Comparison of ENCODE assay signal across 18 cellular contexts in the genomic region with DNA sequence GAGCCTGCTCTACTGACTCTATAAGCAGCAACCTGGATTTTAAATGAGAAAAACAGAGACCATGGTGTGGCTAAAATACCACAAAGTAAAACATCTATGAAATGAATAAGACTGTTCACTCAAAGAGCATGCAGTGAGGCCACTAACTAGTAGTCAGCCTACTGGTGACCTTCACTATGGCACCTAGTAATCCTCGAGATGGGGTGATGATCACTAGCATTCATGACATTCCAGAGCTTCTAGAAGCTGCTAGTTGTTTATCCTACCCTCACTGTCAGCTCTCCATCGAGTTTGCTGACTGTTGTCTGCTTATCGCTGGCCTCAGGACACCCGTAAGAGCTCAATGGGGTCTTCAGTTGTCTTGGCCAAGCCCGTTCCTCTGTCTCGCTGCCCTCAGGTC. TPM values are rescaled to one million over a fixed set of nuclear protein-coding genes. Genes with fewer than 3 reads are reported as not detected.
"Had no signal": no experiment of that assay in that cellular context is flagged by ENCODE, and none has a peak within 500 bp of the region (broad histone marks: within the 10 kb centered on the region; RNA-seq: fewer than 3 reads in every experiment).

No MANE protein-coding gene starts in this region.

- ATAC-seq: esophagus mucosa; natural killer cell; sciatic nerve; stimulated activated naive B cell treated with anti-CD40 and anti-IgM and Interleukin-4, amounts not matched to agents 10 μg/mL and 1 μg/mL and 100 μg/mL, for 72 hours; stimulated activated naive CD8-positive, alpha-beta T cell treated with anti-CD3 and anti-CD28 coated beads, Interleukin-15, amount 100 ng/mL, for 72 hours; upper lobe of right lung had no signal

- H3K4me1 ChIP-seq: colonic mucosa, testis, tibial nerve, upper lobe of right lung had no signal

- H3K36me3 Mint-ChIP-seq: natural killer cell; stimulated activated naive B cell treated with anti-CD40 and anti-IgM and Interleukin-4, amounts not matched to agents 10 μg/mL and 1 μg/mL and 100 μg/mL, for 72 hours had no signal

- DNase-seq: colonic mucosa; dermis blood vessel endothelial cell; effector CD4-positive, alpha-beta T cell; heart right ventricle; kidney glomerular epithelial cell; mammary epithelial cell; natural killer cell; stimulated activated CD4-positive, alpha-beta T cell treated with anti-CD3 and anti-CD28 coated beads, Interleukin-2, amount 100 ng/mL, for 24 hours; stimulated activated CD4-positive, alpha-beta T cell treated with anti-CD3 and anti-CD28 coated beads, Interleukin-4, amount 100 ng/mL, for 4 hours; stimulated activated naive B cell treated with anti-CD40 and anti-IgM and Interleukin-4, amounts not matched to agents 10 μg/mL and 1 μg/mL and 100 μg/mL, for 72 hours; stimulated activated naive CD8-positive, alpha-beta T cell treated with anti-CD3 and anti-CD28 coated beads, Interleukin-15, amount 100 ng/mL, for 72 hours; testis; upper lobe of right lung had no signal

- H3K27me3 ChIP-seq: colonic mucosa, testis, tibial nerve, upper lobe of right lung had no signal

- H3K4me3 ChIP-seq: colonic mucosa, heart right ventricle, skin epidermis, testis, tibial nerve, upper lobe of right lung had no signal

- H3K9me3 Mint-ChIP-seq: natural killer cell; stimulated activated naive B cell treated with anti-CD40 and anti-IgM and Interleukin-4, amounts not matched to agents 10 μg/mL and 1 μg/mL and 100 μg/mL, for 72 hours; stimulated activated naive CD8-positive, alpha-beta T cell treated with anti-CD3 and anti-CD28 coated beads, Interleukin-15, amount 100 ng/mL, for 72 hours had no signal

- H3K36me3 ChIP-seq: colonic mucosa, heart right ventricle, tibial nerve, upper lobe of right lung had no signal

- H3K27ac ChIP-seq: colonic mucosa, heart right ventricle, skin epidermis, testis, upper lobe of right lung had no signal

- H3K4me1 Mint-ChIP-seq: natural killer cell had no signal

- H3K9me3 ChIP-seq: colonic mucosa, heart right ventricle, testis, tibial nerve, upper lobe of right lung had no signal

- H3K4me3 Mint-ChIP-seq: natural killer cell; stimulated activated naive B cell treated with anti-CD40 and anti-IgM and Interleukin-4, amounts not matched to agents 10 μg/mL and 1 μg/mL and 100 μg/mL, for 72 hours; stimulated activated naive CD8-positive, alpha-beta T cell treated with anti-CD3 and anti-CD28 coated beads, Interleukin-15, amount 100 ng/mL, for 72 hours had no signal

- H3K27ac Mint-ChIP-seq: natural killer cell; stimulated activated naive B cell treated with anti-CD40 and anti-IgM and Interleukin-4, amounts not matched to agents 10 μg/mL and 1 μg/mL and 100 μg/mL, for 72 hours had no signal

RNA-seq across cellular contexts. Expression of a gene that starts 13.7 kb away (rescaled TPM):
- total RNA-seq: fibroblast of lung had no signal
- polyA plus RNA-seq: fibroblast of lung had no signal
